Comparison of ENCODE assay signal across 24 cellular contexts in the genomic region with DNA sequence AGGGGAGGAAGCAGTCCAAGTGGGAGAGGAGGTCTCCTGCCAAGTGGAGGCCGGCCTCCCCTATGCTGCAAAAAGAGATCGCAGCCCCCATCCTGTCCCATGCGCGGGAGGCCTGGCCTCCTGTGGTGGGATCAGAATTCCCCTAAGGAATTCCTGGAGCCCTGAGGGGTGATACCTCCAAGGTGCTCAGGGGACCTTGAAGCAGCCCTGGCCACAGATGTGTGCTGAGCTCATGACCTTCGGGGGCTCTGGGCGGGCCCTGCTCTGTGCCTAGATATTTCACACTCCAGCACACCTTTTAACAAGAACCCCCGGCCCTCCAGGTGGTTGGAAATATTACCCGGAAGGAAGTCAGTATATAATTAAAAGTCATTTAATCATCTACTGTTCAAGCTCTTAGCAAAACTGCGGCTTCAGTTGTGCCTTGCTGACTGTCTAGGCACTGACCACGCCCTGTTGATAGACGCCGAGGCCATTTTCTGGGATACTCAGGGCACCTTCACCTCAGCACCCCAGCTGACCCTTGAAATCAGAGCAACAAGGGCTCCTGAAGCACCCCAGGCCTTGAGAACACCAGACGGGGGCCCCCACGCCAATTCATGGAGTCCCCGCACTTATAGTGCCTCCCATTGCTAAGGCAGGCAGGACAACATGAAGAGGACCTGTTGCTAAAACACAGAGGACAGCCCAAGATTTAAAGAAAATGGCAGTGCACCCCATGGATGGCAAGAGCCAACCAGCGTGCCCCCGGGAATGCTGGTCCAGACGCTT.
DNase-seq lines count a peak whose midpoint lies in the region; ATAC-seq and TF ChIP-seq lines count a peak whose summit lies in the region.
"Had no signal": no experiment of that assay in that cellular context is flagged by ENCODE, and none has a peak within 500 bp of the region (broad histone marks: within the 10 kb centered on the region; RNA-seq: fewer than 3 reads in every experiment).

No MANE protein-coding gene starts in this region.

- H3K36me3 ChIP-seq in Peyer's patch: no peaks in the 10 kb centered on the region
- H3K36me3 ChIP-seq: SJSA1 had no signal

- ATAC-seq in stimulated activated memory B cell treated with anti-CD40 and anti-IgM and Interleukin-4, amounts not matched to agents 10 μg/mL and 1 μg/mL and 100 μg/mL, for 72 hours: no peak
- ATAC-seq in HG03135 (IDR thresholded peaks at IDR 0.05; ENCODE audit: unreplicated experiment) (no peak), HG03108 (IDR thresholded peaks at IDR 0.05; ENCODE audit: unreplicated experiment) (no peak)

- peaks cover 14% of the 10 kb centered on the region for H3K36me3 Mint-ChIP-seq in stimulated activated memory B cell treated with anti-CD40 and anti-IgM and Interleukin-4, amounts not matched to agents 10 μg/mL and 1 μg/mL and 100 μg/mL, for 72 hours
- H3K36me3 Mint-ChIP-seq: CD8-positive, alpha-beta memory T cell had no signal

- H3K27me3 Mint-ChIP-seq in stimulated activated memory B cell treated with anti-CD40 and anti-IgM and Interleukin-4, amounts not matched to agents 10 μg/mL and 1 μg/mL and 100 μg/mL, for 72 hours: no peaks in the 10 kb centered on the region

- H3K27ac ChIP-seq in Peyer's patch: no peak overlapping the region
- H3K27ac ChIP-seq: C4-2B, SJSA1 had no signal

- no peaks in the 10 kb centered on the region for H3K9me3 Mint-ChIP-seq in stimulated activated memory B cell treated with anti-CD40 and anti-IgM and Interleukin-4, amounts not matched to agents 10 μg/mL and 1 μg/mL and 100 μg/mL, for 72 hours

- DNase-seq in activated effector memory CD4-positive, alpha-beta T cell treated with anti-CD3 and anti-CD28 coated beads, Interleukin-2, amount 50 U/mL, for 16 hours: peak; percentile 50
- DNase-seq in activated effector memory CD4-positive, alpha-beta T cell treated with Interleukin-2 at 50 U/mL for 16 hours: no peak
- DNase-seq in Peyer's patch (peak in 2 of 3 donors; percentile 26 to 31), iPS-NIHi7 (ENCODE audit: extremely low spot score) (peak; percentile 9), globus pallidus (ENCODE audit: low spot score) (no peak)
- DNase-seq: 8988T; Calu3; CD8-positive, alpha-beta memory T cell; EL; GF-D8; Karpas-422; MV-4-11; NCI-H1105 treated with DMSO at 0.1 percent for 48 hours; NCI-H2081; NCI-H2171; NCI-H345; NCI-H524; NCI-H774; NK-92 treated with Interleukin-12 subunit alpha and Interleukin-12 subunit beta, amount 100 ng/mL, for 24 hours had no signal

- peak overlapping the region; percentile 71 for H3K27ac Mint-ChIP-seq in stimulated activated memory B cell treated with anti-CD40 and anti-IgM and Interleukin-4, amounts not matched to agents 10 μg/mL and 1 μg/mL and 100 μg/mL, for 72 hours

- no peak for TF ChIP-seq POLR2A in Peyer's patch (IDR thresholded peaks at IDR 0.05)

- H3K27me3 ChIP-seq in Peyer's patch: no peaks in the 10 kb centered on the region
- H3K27me3 ChIP-seq: SJSA1 had no signal

- no peak overlapping the region for H3K4me3 ChIP-seq in Peyer's patch
- H3K4me3 ChIP-seq: SJSA1 had no signal

- no peak for TF ChIP-seq CTCF in Peyer's patch (IDR thresholded peaks at IDR 0.05)

- peaks cover 0 to 5% (median 0%) of the 10 kb centered on the region in 4 donors for H3K4me1 ChIP-seq in Peyer's patch
- H3K4me1 ChIP-seq: SJSA1 had no signal

- no peak overlapping the region for H3K4me3 Mint-ChIP-seq in stimulated activated memory B cell treated with anti-CD40 and anti-IgM and Interleukin-4, amounts not matched to agents 10 μg/mL and 1 μg/mL and 100 μg/mL, for 72 hours
- H3K4me3 Mint-ChIP-seq: CD8-positive, alpha-beta memory T cell had no signal

- peaks cover 39% of the 10 kb centered on the region for H3K4me1 Mint-ChIP-seq in stimulated activated memory B cell treated with anti-CD40 and anti-IgM and Interleukin-4, amounts not matched to agents 10 μg/mL and 1 μg/mL and 100 μg/mL, for 72 hours

- no peaks in the 10 kb centered on the region for H3K9me3 ChIP-seq in Peyer's patch

Comparison
In these comparisons a context has a peak if more than half of its experiments do, and no peak if none do; other contexts are left out.
1. DNase-seq: peak in activated effector memory CD4-positive, alpha-beta T cell treated with anti-CD3 and anti-CD28 coated beads, Interleukin-2, amount 50 U/mL, for 16 hours (single experiment), Peyer's patch (2 of 3) and iPS-NIHi7 (single experiment); none in activated effector memory CD4-positive, alpha-beta T cell treated with Interleukin-2 at 50 U/mL for 16 hours (single experiment) and globus pallidus (single experiment).